In genomic region chr17:35496470-35497290, GRCh38 we compare ENCODE assay signal across 18 cellular contexts. TPM values are rescaled to one million over a fixed set of nuclear protein-coding genes. Genes with fewer than 3 reads are reported as not detected.
DNase-seq lines count a peak whose midpoint lies in the region; ATAC-seq, FAIRE-seq and TF ChIP-seq lines count a peak whose summit lies in the region.
"Had no signal": no experiment of that assay in that cellular context is flagged by ENCODE, and none has a peak within 500 bp of the region (broad histone marks: within the 10 kb centered on the region; RNA-seq: fewer than 3 reads in every experiment).

No MANE protein-coding gene starts in this region.

- H4K8ac ChIP-seq in trophoblast cell (ENCODE audit: low read depth, low read length): no peak overlapping the region

- no peaks in the 10 kb centered on the region for H3K4me1 ChIP-seq in BE2C
- H3K4me1 ChIP-seq in trophoblast cell (ENCODE audit: control insufficient read depth in 1 of 2, insufficient read depth in 2 of 2, low read length in 2 of 2): no peaks in the 10 kb centered on the region
- H3K4me1 ChIP-seq: HAP-1 had no signal

- H2AK5ac ChIP-seq in trophoblast cell (ENCODE audit: low read length): no peak overlapping the region

- no peak overlapping the region for H2AFZ ChIP-seq in trophoblast cell (ENCODE audit: insufficient read depth, low read length, poor library complexity)

- no peak overlapping the region for H3K18ac ChIP-seq in trophoblast cell (ENCODE audit: low read length)

- H2BK12ac ChIP-seq in trophoblast cell (ENCODE audit: low read length): no peak overlapping the region

- no peaks in the 10 kb centered on the region for H3K79me2 ChIP-seq in trophoblast cell (ENCODE audit: control insufficient read depth, insufficient read depth, low read length, poor library complexity)

- peaks cover 17% of the 10 kb centered on the region for H3K4me1 Mint-ChIP-seq in activated B cell treated with CpG ODN at 0.5 μM for 24 hours
- peaks cover 10 to 26% of the 10 kb centered on the region in 2 donors for H3K4me1 Mint-ChIP-seq in stimulated activated naive B cell treated with anti-CD40 and anti-IgM and Interleukin-4, amounts not matched to agents 10 μg/mL and 1 μg/mL and 100 μg/mL, for 72 hours

- WGBS in trophoblast cell (ENCODE audit: extremely low coverage, insufficient coverage, insufficient read length): no CpG with 5 or more reads among the region's 29 CpGs

- FAIRE-seq in H54 (lab: Jason Lieb, UNC): no peak

- H3K4me3 Mint-ChIP-seq in activated B cell treated with CpG ODN at 0.5 μM for 24 hours: no peak overlapping the region
- peak overlapping the region; percentile 31 to 55 for H3K4me3 Mint-ChIP-seq in stimulated activated naive B cell treated with anti-CD40 and anti-IgM and Interleukin-4, amounts not matched to agents 10 μg/mL and 1 μg/mL and 100 μg/mL, for 72 hours

- no peak overlapping the region for H2BK5ac ChIP-seq in trophoblast cell (ENCODE audit: low read depth, low read length, poor library complexity)

- CTCF ChIA-PET in activated B cell treated with CpG ODN at 0.5 μM for 24 hours (lab: Charles Lee): no interaction called here

- H3K14ac ChIP-seq in trophoblast cell (ENCODE audit: low read length): no peak overlapping the region

- H3K9me3 ChIP-seq in BE2C (0 out of 2 replicates have a peak, but pooled peaks cover 2% of the 10 kb centered on the region), trophoblast cell (ENCODE audit: insufficient read depth, low read depth, low read length) (peaks cover 16% of the 10 kb centered on the region)
- H3K9me3 ChIP-seq: ascending aorta, HAP-1, heart left ventricle had no signal

- no peak overlapping the region for H2BK120ac ChIP-seq in trophoblast cell (ENCODE audit: insufficient read depth, low read length, poor library complexity)

- no peak overlapping the region for H4K12ac ChIP-seq in trophoblast cell (ENCODE audit: low read depth, low read length)

- H3K4me3 ChIP-seq in BE2C (ENCODE audit: low read depth, low read length): no peak overlapping the region
- no peak overlapping the region for H3K4me3 ChIP-seq in trophoblast cell (ENCODE audit: low read depth, low read length)
- H3K4me3 ChIP-seq: ascending aorta, HAP-1 had no signal

- no peaks in the 10 kb centered on the region for H3K36me3 Mint-ChIP-seq in activated B cell treated with CpG ODN at 0.5 μM for 24 hours (ENCODE audit: low read depth)
- H3K36me3 Mint-ChIP-seq in stimulated activated naive B cell treated with anti-CD40 and anti-IgM and Interleukin-4, amounts not matched to agents 10 μg/mL and 1 μg/mL and 100 μg/mL, for 72 hours: peaks cover 8 to 11% of the 10 kb centered on the region in 2 donors

- H3K4ac ChIP-seq in trophoblast cell (ENCODE audit: low read depth, low read length): no peak overlapping the region

- peak; percentile 37 for DNase-seq in Right ventricle myocardium inferior (ENCODE audit: missing footprints)
- no peak for DNase-seq in Right ventricle myocardium superior
- DNase-seq in activated B cell treated with CpG ODN at 0.5 μM for 24 hours: no peak
- peak; percentile 63 for DNase-seq in iPS-NIHi11 (ENCODE audit: low spot score)
- no peak for DNase-seq in stimulated activated naive B cell treated with anti-CD40 and anti-IgM and Interleukin-4, amounts not matched to agents 10 μg/mL and 1 μg/mL and 100 μg/mL, for 72 hours
- no peak for DNase-seq in H54 (ENCODE audit: insufficient read length, low spot score)
- no peak for DNase-seq in BE2C
- DNase-seq in trophoblast cell: no peak
- DNase-seq: activated effector memory CD4-positive, alpha-beta T cell treated with Interleukin-2 at 50 U/mL for 16 hours; effector CD8-positive, alpha-beta T cell; heart left ventricle; NCI-H1694 treated with DMSO at 0.1 percent for 48 hours; NCI-H2227 treated with DMSO at 0.1 percent for 48 hours; NK-92 treated with Interleukin-12 subunit alpha and Interleukin-12 subunit beta, amount 100 ng/mL, for 24 hours; occipital lobe; WERI-Rb-1 had no signal

- H3K9me3 Mint-ChIP-seq in activated B cell treated with CpG ODN at 0.5 μM for 24 hours: peaks cover 7% of the 10 kb centered on the region
- peaks cover 6 to 10% of the 10 kb centered on the region in 2 donors for H3K9me3 Mint-ChIP-seq in stimulated activated naive B cell treated with anti-CD40 and anti-IgM and Interleukin-4, amounts not matched to agents 10 μg/mL and 1 μg/mL and 100 μg/mL, for 72 hours

- intact Hi-C loops in Right ventricle myocardium inferior (cut with DNase I): no loop called here
- intact Hi-C loops in Right ventricle myocardium superior (cut with DNase I): no loop called here
- intact Hi-C loops in activated B cell treated with CpG ODN at 0.5 μM for 24 hours (cut with micrococcal nuclease): no loop called here

- peaks cover 72% of the 10 kb centered on the region for H3K27me3 Mint-ChIP-seq in activated B cell treated with CpG ODN at 0.5 μM for 24 hours
- H3K27me3 Mint-ChIP-seq in stimulated activated naive B cell treated with anti-CD40 and anti-IgM and Interleukin-4, amounts not matched to agents 10 μg/mL and 1 μg/mL and 100 μg/mL, for 72 hours: peaks cover 89% of the 10 kb centered on the region in 2 donors

- TF ChIP-seq POLR2A in H54 (IDR thresholded peaks at IDR 0.05; ENCODE audit: low read depth, low read length): no peak

- H3K23ac ChIP-seq in trophoblast cell (ENCODE audit: low read length): no peak overlapping the region

- H3K27me3 ChIP-seq in BE2C: peaks cover 81% of the 10 kb centered on the region
- peaks cover 58% of the 10 kb centered on the region for H3K27me3 ChIP-seq in trophoblast cell (ENCODE audit: insufficient read depth, low read length)

- no peak overlapping the region for H3K9ac ChIP-seq in trophoblast cell (ENCODE audit: low read length)

- H4K91ac ChIP-seq in trophoblast cell (ENCODE audit: low read depth, low read length): no peak overlapping the region

- H3K36me3 ChIP-seq in BE2C (no peaks in the 10 kb centered on the region), trophoblast cell (ENCODE audit: control insufficient read depth in 1 of 2, insufficient read depth in 2 of 2, low read length in 2 of 2) (no peaks in the 10 kb centered on the region)
- H3K36me3 ChIP-seq: ascending aorta, HAP-1, heart left ventricle, WERI-Rb-1 had no signal

- no peak overlapping the region for H3K27ac ChIP-seq in trophoblast cell (ENCODE audit: low read depth, low read length)
- H3K27ac ChIP-seq: ascending aorta, heart left ventricle, WERI-Rb-1 had no signal

- no peak overlapping the region for H3K4me2 ChIP-seq in trophoblast cell (ENCODE audit: low read length)

- TF ChIP-seq CTCF in activated B cell treated with CpG ODN at 0.5 μM for 24 hours (IDR thresholded peaks at IDR 0.05) (no peak), BE2C (IDR thresholded peaks at IDR 0.05; ENCODE audit: low read depth, low read length) (no peak)

- peak overlapping the region; percentile 46 for H3K27ac Mint-ChIP-seq in activated B cell treated with CpG ODN at 0.5 μM for 24 hours
- peak overlapping the region; percentile 87 for H3K27ac Mint-ChIP-seq in stimulated activated naive B cell treated with anti-CD40 and anti-IgM and Interleukin-4, amounts not matched to agents 10 μg/mL and 1 μg/mL and 100 μg/mL, for 72 hours

- H3K79me1 ChIP-seq in trophoblast cell (ENCODE audit: low read length): no peaks in the 10 kb centered on the region

- ATAC-seq in Right ventricle myocardium inferior (no peak), Right ventricle myocardium superior (ENCODE audit: poor library complexity) (no peak), activated B cell treated with CpG ODN at 0.5 μM for 24 hours (ENCODE audit: low read depth) (no peak)
- ATAC-seq in stimulated activated naive B cell treated with anti-CD40 and anti-IgM and Interleukin-4, amounts not matched to agents 10 μg/mL and 1 μg/mL and 100 μg/mL, for 72 hours (replicated peaks): no peak
- ATAC-seq: heart left ventricle had no signal

- POLR2A ChIA-PET in activated B cell treated with CpG ODN at 0.5 μM for 24 hours (lab: Charles Lee): no interaction called here

RNA-seq across cellular contexts. Expression of gene SLFN12L, which starts 40.8 kb away (rescaled TPM):
- total RNA-seq in Right ventricle myocardium inferior (0.32 TPM), Right ventricle myocardium superior (0.19 TPM), activated B cell treated with CpG ODN at 0.5 μM for 24 hours (2.0 and 2.4 TPM in 2 replicates)
- polyA plus RNA-seq in BE2C (2012; ENCODE audit: insufficient read depth, insufficient read length, low read depth): not detected
- not detected in 2 replicates for polyA plus RNA-seq in trophoblast cell (2013)
- total RNA-seq: ascending aorta, occipital lobe had no signal

RNA-seq across cellular contexts. Expression of gene SLFN13, which starts 48.1 kb away (rescaled TPM):
- total RNA-seq in Right ventricle myocardium inferior (6.7 TPM), Right ventricle myocardium superior (5.4 TPM), activated B cell treated with CpG ODN at 0.5 μM for 24 hours (14.8 and 15.3 TPM in 2 replicates)
- not detected for polyA plus RNA-seq in BE2C (2012; ENCODE audit: insufficient read depth, insufficient read length, low read depth)
- polyA plus RNA-seq in trophoblast cell (2013): 9.6 and 11.3 TPM in 2 replicates

Comparison
In these comparisons a context has a peak if more than half of its experiments do, and no peak if none do; other contexts are left out.
1. DNase-seq: peak in Right ventricle myocardium inferior (single experiment) and iPS-NIHi11 (single experiment); none in Right ventricle myocardium superior (single experiment), activated B cell treated with CpG ODN at 0.5 μM for 24 hours (single experiment), stimulated activated naive B cell treated with anti-CD40 and anti-IgM and Interleukin-4, amounts not matched to agents 10 μg/mL and 1 μg/mL and 100 μg/mL, for 72 hours (single experiment), H54 (single experiment), BE2C (single experiment) and trophoblast cell (0 of 2).